Comparison of ENCODE assay signal across 11 cellular contexts in the genomic region with DNA sequence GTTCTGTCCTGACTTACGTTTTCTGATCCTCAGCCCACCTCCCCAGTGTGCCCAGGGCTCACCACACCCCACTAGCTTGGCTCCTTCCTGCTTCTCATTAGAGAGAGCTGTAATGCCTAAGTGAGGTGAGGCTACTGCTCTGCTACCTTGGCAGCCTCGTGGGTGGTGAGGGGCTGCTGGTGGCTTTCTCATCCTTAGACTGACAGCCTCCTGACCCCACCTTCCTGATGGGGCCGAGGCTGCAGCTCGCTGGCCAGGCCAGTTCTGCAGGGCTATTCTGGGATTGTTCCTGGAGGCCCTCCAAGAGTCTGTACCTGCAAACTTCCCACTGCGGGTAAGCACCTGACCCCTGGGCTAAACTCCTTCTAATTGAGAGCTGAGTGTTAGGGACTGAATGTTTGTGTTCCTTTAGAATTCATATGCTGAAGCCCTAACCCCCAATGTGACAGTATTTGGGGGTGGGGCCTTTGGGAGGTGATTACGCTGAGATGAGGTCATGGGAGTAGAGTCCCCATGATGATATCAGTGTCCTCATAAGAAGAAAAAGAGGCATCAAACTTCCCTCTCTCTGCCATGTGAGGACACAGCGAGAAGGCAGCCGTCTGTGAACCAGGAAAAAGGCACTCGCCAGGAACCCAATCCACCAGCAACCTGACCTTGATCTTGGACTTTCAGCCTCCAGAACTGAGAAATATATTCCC. TPM values are rescaled to one million over a fixed set of nuclear protein-coding genes. Genes with fewer than 3 reads are reported as not detected.
DNase-seq lines count a peak whose midpoint lies in the region; ATAC-seq and TF ChIP-seq lines count a peak whose summit lies in the region.
"Had no signal": no experiment of that assay in that cellular context is flagged by ENCODE, and none has a peak within 500 bp of the region (broad histone marks: within the 10 kb centered on the region; RNA-seq: fewer than 3 reads in every experiment).

No MANE protein-coding gene starts in this region.

- H3K27ac Mint-ChIP-seq in CD4-positive, CD25-positive, alpha-beta regulatory T cell, result peak overlapping the region; percentile 71 to 84 (median 75)
- H3K27ac Mint-ChIP-seq in osteocyte (ENCODE audit: unreplicated experiment), result no peak overlapping the region

- intact Hi-C loops in left lung (cut with DNase I), result no loop called here

- H3K9me3 Mint-ChIP-seq in CD4-positive, CD25-positive, alpha-beta regulatory T cell, result peaks cover 0 to 2% (median 0%) of the 10 kb centered on the region in 7 donors
- H3K9me3 Mint-ChIP-seq in osteocyte (ENCODE audit: unreplicated experiment), result no peaks in the 10 kb centered on the region

- H3K36me3 Mint-ChIP-seq in CD4-positive, CD25-positive, alpha-beta regulatory T cell, result no peaks in the 10 kb centered on the region
- H3K36me3 Mint-ChIP-seq in osteocyte (ENCODE audit: unreplicated experiment), result no peaks in the 10 kb centered on the region

- no peaks in the 10 kb centered on the region for H3K36me3 ChIP-seq in CD4-positive, CD25-positive, alpha-beta regulatory T cell (ENCODE audit: control insufficient read depth, insufficient read depth, low read length)
- H3K36me3 ChIP-seq in left lung, result no peaks in the 10 kb centered on the region

- no peaks in the 10 kb centered on the region for H3K9me3 ChIP-seq in CD4-positive, CD25-positive, alpha-beta regulatory T cell (ENCODE audit: control insufficient read depth in 2 of 2, low read length in 2 of 2)
- H3K9me3 ChIP-seq in left lung, result no peaks in the 10 kb centered on the region

- no peak overlapping the region for H3K4me3 ChIP-seq in CD4-positive, CD25-positive, alpha-beta regulatory T cell (ENCODE audit: low read depth, low read length)
- no peak overlapping the region for H3K4me3 ChIP-seq in left lung

- ATAC-seq in CD4-positive, CD25-positive, alpha-beta regulatory T cell (ENCODE audit: low read depth in 2 of 2), result peak; percentile 35
- ATAC-seq in GM19463 (IDR thresholded peaks at IDR 0.05; ENCODE audit: unreplicated experiment) (peak; percentile 22), left lung (peak; percentile 81), HG03521 (IDR thresholded peaks at IDR 0.05; ENCODE audit: unreplicated experiment) (no peak)
- ATAC-seq: HCT116 had no signal

- H3K4me1 Mint-ChIP-seq in CD4-positive, CD25-positive, alpha-beta regulatory T cell, result peaks cover 0 to 18% (median 2%) of the 10 kb centered on the region in 4 donors
- peaks cover 3% of the 10 kb centered on the region for H3K4me1 Mint-ChIP-seq in osteocyte (ENCODE audit: unreplicated experiment)

- H3K4me3 Mint-ChIP-seq in CD4-positive, CD25-positive, alpha-beta regulatory T cell, result peak overlapping the region in 2 of 4 donors; percentile 65 to 78
- no peak overlapping the region for H3K4me3 Mint-ChIP-seq in osteocyte (ENCODE audit: unreplicated experiment)

- TF ChIP-seq CTCF in left lung (IDR thresholded peaks at IDR 0.05), result no peak
- no peak for TF ChIP-seq CTCF in osteocyte (IDR thresholded peaks at IDR 0.05)

- H3K27me3 Mint-ChIP-seq in CD4-positive, CD25-positive, alpha-beta regulatory T cell, result peaks cover 5% of the 10 kb centered on the region
- peaks cover 28% of the 10 kb centered on the region for H3K27me3 Mint-ChIP-seq in osteocyte (ENCODE audit: unreplicated experiment)

- DNase-seq in CD4-positive, CD25-positive, alpha-beta regulatory T cell, result peak in 2 of 3 donors; percentile 12 to 24
- DNase-seq in NCI-H2029 treated with DMSO at 0.1 percent for 48 hours (lab: John Stamatoyannopoulos, UW) (peak; percentile 44), left lung (peak; percentile 58 to 73), DMS114 treated with DMSO at 0.1 percent for 48 hours (lab: John Stamatoyannopoulos, UW; ENCODE audit: unreplicated experiment) (no peak), SKM-1 treated with dmso at 0.1 percent for 144 hours (lab: John Stamatoyannopoulos, UW; ENCODE audit: unreplicated experiment) (no peak), osteocyte (ENCODE audit: extremely low spot score, unreplicated experiment) (no peak)
- DNase-seq: glutamatergic neuron, T1000 had no signal

- H3K27ac ChIP-seq in CD4-positive, CD25-positive, alpha-beta regulatory T cell (ENCODE audit: insufficient read depth, low read length, poor library complexity, severe bottlenecking), result no peak overlapping the region
- no peak overlapping the region for H3K27ac ChIP-seq in left lung

- peaks cover 12% of the 10 kb centered on the region for H3K4me1 ChIP-seq in CD4-positive, CD25-positive, alpha-beta regulatory T cell (ENCODE audit: control insufficient read depth, insufficient read depth, low read length, poor library complexity, severe bottlenecking)
- no peaks in the 10 kb centered on the region for H3K4me1 ChIP-seq in left lung

- no peaks in the 10 kb centered on the region for H3K27me3 ChIP-seq in CD4-positive, CD25-positive, alpha-beta regulatory T cell (ENCODE audit: control insufficient read depth, insufficient read depth, low read length)
- H3K27me3 ChIP-seq in left lung, result peaks cover 0 to 35% of the 10 kb centered on the region in 2 donors

RNA-seq across cellular contexts. Expression of gene IQSEC1, which starts 38.1 kb away (rescaled TPM):
- 131 TPM for total RNA-seq in CD4-positive, CD25-positive, alpha-beta regulatory T cell
- 10 to 100 TPM; 17.7 to 23.7 (median 21.0) TPM for polyA plus RNA-seq in CD4-positive, CD25-positive, alpha-beta regulatory T cell
- total RNA-seq in left lung (10 to 100 TPM; 38.7 to 57.0 TPM), osteocyte (37.9 and 38.7 TPM in 2 replicates)

Comparison
In these comparisons a context has a peak if more than half of its experiments do, and no peak if none do; other contexts are left out.
1. DNase-seq: peak in CD4-positive, CD25-positive, alpha-beta regulatory T cell (2 of 3), NCI-H2029 treated with DMSO at 0.1 percent for 48 hours (single experiment) and left lung (2 of 2); none in DMS114 treated with DMSO at 0.1 percent for 48 hours (single experiment), SKM-1 treated with dmso at 0.1 percent for 144 hours (single experiment) and osteocyte (single experiment).